ENCODE assay signal across 36 cellular contexts in the genomic region with DNA sequence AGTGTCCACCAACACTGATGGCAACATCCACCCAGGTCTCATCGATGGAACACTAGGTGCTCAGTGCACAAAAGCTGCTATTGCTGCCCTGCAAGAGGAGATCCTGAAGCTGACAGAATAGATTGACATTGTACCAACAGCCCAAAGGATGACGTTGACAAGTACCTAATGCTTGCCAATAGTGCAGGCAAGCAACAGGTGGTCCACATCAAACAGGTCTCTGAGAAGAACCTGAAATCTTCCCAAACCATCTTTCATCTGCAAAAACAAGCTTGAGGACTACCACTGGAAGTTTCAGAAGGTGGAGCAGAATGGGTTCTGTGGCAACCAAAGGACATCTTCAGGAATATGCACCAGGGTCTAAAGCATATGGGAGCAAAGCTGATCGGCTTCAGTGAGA. TPM values are rescaled to one million over a fixed set of nuclear protein-coding genes. Genes with fewer than 3 reads are reported as not detected.
"Had no signal": no experiment of that assay in that cellular context is flagged by ENCODE, and none has a peak within 500 bp of the region (broad histone marks: within the 10 kb centered on the region; RNA-seq: fewer than 3 reads in every experiment).

No MANE protein-coding gene starts in this region.

- H3K4me1 ChIP-seq: adrenal gland, ascending aorta, body of pancreas, breast epithelium had no signal

- H3K36me3 ChIP-seq: adrenal gland, ascending aorta, brain microvascular endothelial cell, breast epithelium, cardiac muscle cell had no signal

- H3K4me3 ChIP-seq: adrenal gland, ascending aorta, body of pancreas, breast epithelium, cardiac muscle cell had no signal

- DNase-seq: activated effector memory CD4-positive, alpha-beta T cell treated with anti-CD3 and anti-CD28 coated beads, Interleukin-2, amount 50 U/mL, for 16 hours; activated effector memory CD4-positive, alpha-beta T cell treated with Interleukin-2 at 50 U/mL for 16 hours; activated gamma-delta T cell; activated gamma-delta T cell treated with Interleukin-2 at 50 U/mL for 16 hours; activated naive CD4-positive, alpha-beta T cell; activated naive CD4-positive, alpha-beta T cell treated with anti-CD3 and anti-CD28 coated beads for 36 hours; activated naive CD4-positive, alpha-beta T cell treated with anti-CD3 and anti-CD28 coated beads, Interleukin-2, amount 10 ng/mL, durations not matched to agents 7 days and 5 days; activated naive CD4-positive, alpha-beta T cell treated with anti-CD3 and anti-CD28 coated beads, Interleukin-2, amount 50 U/mL, for 16 hours; activated naive CD4-positive, alpha-beta T cell treated with Interleukin-2 at 50 U/mL for 16 hours; activated naive CD8-positive, alpha-beta T cell treated with anti-CD3 and anti-CD28 coated beads for 36 hours; activated naive CD8-positive, alpha-beta T cell treated with anti-CD3 and anti-CD28 coated beads, Interleukin-2, amount 10 ng/mL, durations not matched to agents 7 days and 5 days; activated naive CD8-positive, alpha-beta T cell treated with anti-CD3 and anti-CD28 coated beads, Interleukin-2, amount 50 U/mL, for 24 hours; activated T-cell treated with anti-CD3 and anti-CD28 coated beads, Interleukin-2, amount 50 U/mL, for 1 hour; activated T-cell treated with anti-CD3 and anti-CD28 coated beads, Interleukin-2, amount 50 U/mL, for 24 hours; activated T-cell treated with anti-CD3 and anti-CD28 coated beads, Interleukin-2, amount 50 U/mL, for 4 hours; activated T-cell treated with anti-CD3 and anti-CD28 coated beads, Interleukin-2, amount 50 U/mL, for 48 hours; activated T-cell treated with anti-CD3 and anti-CD28 coated beads, Interleukin-2, amount 50 U/mL, for 72 hours; adrenal gland; amniotic stem cell; amygdala; anterior cingulate cortex; aorta; body of pancreas; brain microvascular endothelial cell; caudate nucleus; central memory CD4-positive, alpha-beta T cell; cerebellar nuclear complex had no signal

- H3K27ac ChIP-seq: adrenal gland, ascending aorta, body of pancreas, brain microvascular endothelial cell, breast epithelium, cardiac muscle cell had no signal

- H3K9me3 ChIP-seq: adrenal gland, body of pancreas, breast epithelium had no signal

- H3K27me3 ChIP-seq: adrenal gland, ascending aorta, body of pancreas, brain microvascular endothelial cell, breast epithelium, cardiac muscle cell had no signal

- FAIRE-seq: astrocyte had no signal

- ATAC-seq: activated naive CD4-positive, alpha-beta T cell treated with anti-CD3 and anti-CD28 coated beads, Interleukin-2, amount 50 U/mL, for 72 hours; activated naive CD8-positive, alpha-beta T cell treated with anti-CD3 and anti-CD28 coated beads, Interleukin-2, amount 50 U/mL, for 24 hours; activated T-cell treated with anti-CD3 and anti-CD28 coated beads, Interleukin-2, amount 50 U/mL, for 4 hours; activated T-cell treated with anti-CD3 and anti-CD28 coated beads, Interleukin-2, amount 50 U/mL, for 72 hours; activated T-helper 17 cell treated with anti-CD3 and anti-CD28 coated beads, Interleukin-2, amount 50 U/mL, for 72 hours; body of pancreas had no signal

RNA-seq across cellular contexts. Expression of a gene that starts 15.8 kb away (rescaled TPM):
- total RNA-seq: activated naive CD4-positive, alpha-beta T cell treated with anti-CD3 and anti-CD28 coated beads for 36 hours; activated naive CD4-positive, alpha-beta T cell treated with anti-CD3 and anti-CD28 coated beads, Interleukin-2, amount 50 U/mL, for 72 hours; activated naive CD8-positive, alpha-beta T cell treated with anti-CD3 and anti-CD28 coated beads, Interleukin-2, amount 10 ng/mL, durations not matched to agents 7 days and 5 days; activated T-cell treated with anti-CD3 and anti-CD28 coated beads, Interleukin-2, amount 50 U/mL, for 72 hours; activated T-helper 1 cell treated with anti-CD3 and anti-CD28 coated beads, Interleukin-12 subunit alpha, Interleukin-12 subunit beta, Interleukin-2, Interleukin-4 antibody, amounts not matched to agents 30 ng/mL and 10 ng/mL and 1 ng/mL, durations not matched to agents 14 hours and 24 hours and 36 hours; activated T-helper 17 cell treated with anti-CD3 and anti-CD28 coated beads, Interleukin-2, amount 50 U/mL, for 72 hours; activated T-helper 2 cell treated with anti-CD3 and anti-CD28 coated beads, Interferon-gamma antibody, Interleukin-2, Interleukin-4, amounts not matched to agents 10 μg/mL and 5 μg/mL and 100 μg/mL, durations not matched to agents 14 hours and 24 hours and 36 hours; aorta; ascending aorta; body of pancreas; chondrocyte had no signal
- polyA plus RNA-seq: aorta, cardiac muscle cell had no signal
